ENCODE assay signal across 17 cellular contexts in genomic region chr6:6703720-6704422, GRCh38.
"Had no signal": no experiment of that assay in that cellular context is flagged by ENCODE, and none has a peak within 500 bp of the region (broad histone marks: within the 10 kb centered on the region; RNA-seq: fewer than 3 reads in every experiment).

No MANE protein-coding gene starts in this region.

- H3K9ac ChIP-seq: neural progenitor cell had no signal

- H3K27ac ChIP-seq: neural progenitor cell, right atrium auricular region, upper lobe of right lung had no signal

- H3K4me2 ChIP-seq: neural progenitor cell had no signal

- H3K9me3 ChIP-seq: esophagus squamous epithelium, right atrium auricular region, upper lobe of right lung had no signal

- H3K27me3 ChIP-seq: esophagus squamous epithelium, neural progenitor cell, right atrium auricular region, upper lobe of right lung had no signal

- DNase-seq: activated CD4-positive, alpha-beta T cell treated with anti-CD3 and anti-CD28 coated beads, Interleukin-2, amount 50 U/mL, for 1 hour; activated CD4-positive, CD25-positive, alpha-beta regulatory T cell; activated effector memory CD4-positive, alpha-beta T cell treated with Interleukin-2 at 50 U/mL for 16 hours; activated T-cell treated with anti-CD3 and anti-CD28 coated beads, Interleukin-2, amount 50 U/mL, for 1 hour; amygdala; cerebellar nuclear complex; esophagus squamous epithelium; foreskin fibroblast; immature natural killer cell; mesenchymal stem cell; T-helper 17 cell; upper lobe of right lung had no signal

- H2AFZ ChIP-seq: neural progenitor cell had no signal

- H3K4me3 ChIP-seq: esophagus squamous epithelium, neural progenitor cell, right atrium auricular region, upper lobe of right lung had no signal

- H3K4me1 ChIP-seq: neural progenitor cell had no signal

- ATAC-seq: activated naive CD4-positive, alpha-beta T cell treated with anti-CD3 and anti-CD28 coated beads, Interleukin-2, amount 50 U/mL, for 72 hours; stimulated activated memory B cell treated with anti-CD40 and anti-IgM and Interleukin-4, amounts not matched to agents 10 μg/mL and 1 μg/mL and 100 μg/mL, for 72 hours; T-helper 17 cell; upper lobe of right lung had no signal

- H3K36me3 ChIP-seq: esophagus squamous epithelium, neural progenitor cell, right atrium auricular region, upper lobe of right lung had no signal

- FAIRE-seq: TTC549 had no signal
